ENCODE assay signal across 3 cellular contexts in the genomic region with DNA sequence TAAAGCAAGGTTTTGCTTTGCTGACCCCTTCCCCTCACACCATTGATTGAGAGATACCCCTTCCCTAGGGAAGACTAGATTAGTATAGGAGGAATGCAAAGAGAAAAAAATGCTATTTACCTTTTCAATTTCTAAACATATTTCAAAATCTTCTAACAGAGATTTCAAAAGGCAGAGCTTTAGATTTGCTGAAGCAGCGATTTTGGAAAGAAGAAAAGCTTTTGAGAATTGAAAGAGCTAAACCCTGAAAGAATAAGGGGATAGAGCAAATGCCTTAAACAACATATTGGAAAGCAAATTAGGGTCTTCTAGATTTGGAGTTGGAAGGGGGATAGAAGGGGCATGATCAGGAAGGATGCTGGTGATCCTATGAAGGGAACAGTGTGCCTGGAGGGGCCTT.
A peak's percentile ranks its signal among the peaks of the same experiment; 100 is the strongest.
TF ChIP-seq lines count a peak whose summit lies in the region.

No MANE protein-coding gene starts in this region.

TF ChIP-seq in A549, 52 proteins besides CTCF, POLR2A, EP300 and RAD21:
- TF ChIP-seq GATA3 (IDR thresholded peaks at IDR 0.05; ENCODE audit: borderline replicate concordance), result no peak
- no peak for TF ChIP-seq JUNB (IDR thresholded peaks at IDR 0.05)
- no peak for TF ChIP-seq MYC (IDR thresholded peaks at IDR 0.05; ENCODE audit: borderline replicate concordance, low read length)
- peak; percentile 80 for TF ChIP-seq MAFK (IDR thresholded peaks at IDR 0.05; ENCODE audit: partially characterized antibody)
- no peak for TF ChIP-seq SREBF2 (IDR thresholded peaks at IDR 0.05)
- TF ChIP-seq HEYL (CRISPR knock-in tag; IDR thresholded peaks at IDR 0.05), result no peak
- TF ChIP-seq, protein P1, sequence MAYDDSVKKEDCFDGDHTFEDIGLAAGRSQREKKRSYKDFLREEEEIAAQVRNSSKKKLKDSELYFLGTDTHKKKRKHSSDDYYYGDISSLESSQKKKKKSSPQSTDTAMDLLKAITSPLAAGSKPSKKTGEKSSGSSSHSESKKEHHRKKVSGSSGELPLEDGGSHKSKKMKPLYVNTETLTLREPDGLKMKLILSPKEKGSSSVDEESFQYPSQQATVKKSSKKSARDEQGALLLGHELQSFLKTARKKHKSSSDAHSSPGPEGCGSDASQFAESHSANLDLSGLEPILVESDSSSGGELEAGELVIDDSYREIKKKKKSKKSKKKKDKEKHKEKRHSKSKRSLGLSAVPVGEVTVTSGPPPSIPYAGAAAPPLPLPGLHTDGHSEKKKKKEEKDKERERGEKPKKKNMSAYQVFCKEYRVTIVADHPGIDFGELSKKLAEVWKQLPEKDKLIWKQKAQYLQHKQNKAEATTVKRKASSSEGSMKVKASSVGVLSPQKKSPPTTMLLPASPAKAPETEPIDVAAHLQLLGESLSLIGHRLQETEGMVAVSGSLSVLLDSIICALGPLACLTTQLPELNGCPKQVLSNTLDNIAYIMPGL (CRISPR knock-in tag; IDR thresholded peaks at IDR 0.05; ENCODE audit: borderline replicate concordance), result no peak
- TF ChIP-seq HOXB5 (CRISPR knock-in tag; IDR thresholded peaks at IDR 0.05), result no peak

TF ChIP-seq in IMR-90, 13 proteins besides CTCF, POLR2A, EP300 and RAD21:
- peak; percentile 91 for TF ChIP-seq MAFK (IDR thresholded peaks at IDR 0.05; ENCODE audit: low read depth, low read length)
- no peak for TF ChIP-seq RFX5 (IDR thresholded peaks at IDR 0.05; ENCODE audit: low read depth, low read length)

TF ChIP-seq in H1, 55 proteins besides CTCF, POLR2A, EP300 and RAD21:
- TF ChIP-seq MAFK (IDR thresholded peaks at IDR 0.05; ENCODE audit: low read depth, low read length) (peak; percentile 42; the same call in 1 of the 2 replicates), SRF (IDR thresholded peaks at IDR 0.05; ENCODE audit: low read depth, low read length) (no peak)
